ENCODE assay signal across 1 cellular context in genomic region chr14:22852940-22853767, GRCh38.
TF ChIP-seq lines count a peak whose summit lies in the region.

No MANE protein-coding gene starts in this region.

TF ChIP-seq in GM23338, 12 proteins besides CTCF, POLR2A, EP300 and RAD21:
- no peak for TF ChIP-seq POLR2AphosphoS5 (IDR thresholded peaks at IDR 0.05; ENCODE audit: low read depth)
- TF ChIP-seq JUNB (IDR thresholded peaks at IDR 0.05; ENCODE audit: unreplicated experiment): no peak
- TF ChIP-seq NANOG (IDR thresholded peaks at IDR 0.05; ENCODE audit: borderline replicate concordance): no peak
- no peak for TF ChIP-seq CREB1 (CRISPR knock-in tag; IDR thresholded peaks at IDR 0.05; ENCODE audit: low read depth)
- no peak for TF ChIP-seq EZH2 (IDR thresholded peaks at IDR 0.05; ENCODE audit: low read depth, unreplicated experiment)
- no peak for TF ChIP-seq ZNF331 (CRISPR knock-in tag; IDR thresholded peaks at IDR 0.05; ENCODE audit: low read depth)
- TF ChIP-seq ETS1 (IDR thresholded peaks at IDR 0.05): no peak
- TF ChIP-seq ZNF462 (CRISPR knock-in tag; IDR thresholded peaks at IDR 0.05): no peak
- no peak for TF ChIP-seq ZNF114 (CRISPR knock-in tag; IDR thresholded peaks at IDR 0.05)
- TF ChIP-seq EZH2phosphoT487 (IDR thresholded peaks at IDR 0.05; ENCODE audit: unreplicated experiment): no peak
- no peak for TF ChIP-seq STAT1 (IDR thresholded peaks at IDR 0.05; ENCODE audit: unreplicated experiment)
- TF ChIP-seq REST (IDR thresholded peaks at IDR 0.05; ENCODE audit: unreplicated experiment): no peak
